Comparison of ENCODE assay signal across 9 cellular contexts in genomic region chr5:151651997-151652645, GRCh38. TPM values are rescaled to one million over a fixed set of nuclear protein-coding genes. Genes with fewer than 3 reads are reported as not detected.
DNase-seq lines count a peak whose midpoint lies in the region; ATAC-seq and TF ChIP-seq lines count a peak whose summit lies in the region.
"Had no signal": no experiment of that assay in that cellular context is flagged by ENCODE, and none has a peak within 500 bp of the region (broad histone marks: within the 10 kb centered on the region; RNA-seq: fewer than 3 reads in every experiment).

No MANE protein-coding gene starts in this region.

- H3K4me3 ChIP-seq in right atrium auricular region (no peak overlapping the region), gastrocnemius medialis (no peak overlapping the region)
- H3K4me3 ChIP-seq: BLaER1 had no signal

- intact Hi-C loops in gastrocnemius medialis (cut with DNase I; ENCODE audit: low total_unique reads) = loop anchor here (2.0 to 10.0 kb wide), 2 partner anchors 147 to 205 kb away; partner anchors contain the start of gene SLC36A1

- H3K4me1 ChIP-seq in right atrium auricular region (no peaks in the 10 kb centered on the region), gastrocnemius medialis (no peaks in the 10 kb centered on the region)
- H3K4me1 ChIP-seq: BLaER1 had no signal

- H3K9me3 ChIP-seq in right atrium auricular region (no peaks in the 10 kb centered on the region), gastrocnemius medialis (no peaks in the 10 kb centered on the region)
- H3K9me3 ChIP-seq: BLaER1 had no signal

- H3K36me3 ChIP-seq in right atrium auricular region (no peaks in the 10 kb centered on the region), gastrocnemius medialis (no peaks in the 10 kb centered on the region)
- H3K36me3 ChIP-seq: BLaER1 had no signal

- peak; percentile 52 to 58 for DNase-seq in NCI-H2081 (lab: John Stamatoyannopoulos, UW)
- DNase-seq in NCI-H2081 treated with DMSO at 0.1 percent for 48 hours (lab: John Stamatoyannopoulos, UW) = no peak
- peak; percentile 45 for DNase-seq in NCI-H1105 treated with DMSO at 0.1 percent for 48 hours (lab: John Stamatoyannopoulos, UW)
- DNase-seq in T-helper 1 cell = peak; percentile 33 to 69 (median 56)
- DNase-seq in amniotic epithelial cell (ENCODE audit: low read depth) = peak; percentile 67
- peak; percentile 86 for DNase-seq in right atrium auricular region (ENCODE audit: low spot score)
- peak; percentile 60 to 71 for DNase-seq in gastrocnemius medialis

- ATAC-seq in HG02678 (IDR thresholded peaks at IDR 0.05; ENCODE audit: unreplicated experiment) = peak; percentile 99
- ATAC-seq in gastrocnemius medialis = peak; percentile 93 to 99

- H3K27me3 ChIP-seq in right atrium auricular region (no peaks in the 10 kb centered on the region), gastrocnemius medialis (no peaks in the 10 kb centered on the region)
- H3K27me3 ChIP-seq: BLaER1 had no signal

- no peak overlapping the region for H3K27ac ChIP-seq in right atrium auricular region
- H3K27ac ChIP-seq in gastrocnemius medialis = no peak overlapping the region
- H3K27ac ChIP-seq: BLaER1 had no signal

- in situ Hi-C loops in gastrocnemius medialis (cut with MboI; ENCODE audit: low sequenced_read_pairs in 4 of 4) = loop anchor here in 2 of 4 donors (5.0 to 10.0 kb wide), 2 partner anchors 127 to 205 kb away; partner anchors contain the start of gene SLC36A1 (in 1 of the 2)

- TF ChIP-seq CTCF in right atrium auricular region (IDR thresholded peaks at IDR 0.05) (peak; percentile 69 to 88), gastrocnemius medialis (IDR thresholded peaks at IDR 0.05 in 4 of 5, conservative IDR thresholded peaks at IDR 0.05 in 1 of 5) (peak; percentile 79 to 90 (median 83))

- TF ChIP-seq POLR2A in gastrocnemius medialis (IDR thresholded peaks at IDR 0.05) = no peak

RNA-seq across cellular contexts. Expression of gene SPARC, which starts 34.6 kb away (rescaled TPM):
- 100 to 1,000 TPM; 292 to 567 TPM for total RNA-seq in right atrium auricular region
- 100 to 1,000 TPM in 3 of 4 donors, 10 to 100 TPM in 1; 87.7 to 209 (median 163) TPM for total RNA-seq in gastrocnemius medialis
